Comparison of ENCODE assay signal across 16 cellular contexts in the genomic region with DNA sequence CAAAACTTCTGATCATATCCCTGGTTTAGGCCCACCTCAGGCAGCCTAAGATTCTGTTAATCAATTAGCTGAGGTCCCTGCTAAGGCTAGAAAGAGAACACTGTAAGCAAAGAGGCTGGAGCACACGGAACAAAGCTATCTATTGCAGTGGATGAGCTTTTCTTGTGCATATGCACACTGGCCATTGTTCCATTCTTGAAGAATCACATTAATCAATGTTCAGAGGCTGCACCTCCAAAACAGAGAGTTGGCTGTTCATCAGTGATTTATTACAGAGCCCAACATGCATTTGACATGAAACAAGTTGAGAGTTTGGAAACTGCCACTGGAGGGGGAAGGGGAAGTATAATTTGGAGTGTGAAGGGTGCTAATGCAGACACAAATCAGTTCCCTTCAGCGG.
"Had no signal": no experiment of that assay in that cellular context is flagged by ENCODE, and none has a peak within 500 bp of the region (broad histone marks: within the 10 kb centered on the region; RNA-seq: fewer than 3 reads in every experiment).

No MANE protein-coding gene starts in this region.

- H3K27ac Mint-ChIP-seq: activated naive CD4-positive, alpha-beta T cell treated with anti-CD3 and anti-CD28 coated beads for 36 hours; activated T-helper 17 cell treated with anti-CD3 and anti-CD28 coated beads, Interleukin-2, amount 50 U/mL, for 72 hours; natural killer cell treated with Interleukin-12 subunit alpha and Interleukin-12 subunit beta and Interleukin-15 and Interleukin-18, amount 100 ng/mL, for 72 hours; stimulated activated naive CD8-positive, alpha-beta T cell treated with anti-CD3 and anti-CD28 coated beads, Interleukin-15, amount 100 ng/mL, for 72 hours; T-helper 1 cell treated with Interleukin-12 subunit alpha and Interleukin-12 subunit beta and Interleukin-4 antibody, amounts not matched to agents 30 μg/mL and 1 μg/mL, for 36 hours had no signal

- H3K4me1 ChIP-seq: uterus had no signal

- H3K27me3 Mint-ChIP-seq: activated T-helper 17 cell treated with anti-CD3 and anti-CD28 coated beads, Interleukin-2, amount 50 U/mL, for 72 hours; natural killer cell treated with Interleukin-12 subunit alpha and Interleukin-12 subunit beta and Interleukin-15 and Interleukin-18, amount 100 ng/mL, for 72 hours; stimulated activated naive CD8-positive, alpha-beta T cell treated with anti-CD3 and anti-CD28 coated beads, Interleukin-15, amount 100 ng/mL, for 72 hours had no signal

- H3K4me3 ChIP-seq: coronary artery, uterus had no signal

- DNase-seq: activated CD4-positive, alpha-beta T cell treated with anti-CD3 and anti-CD28 coated beads, Interleukin-2, amount 50 U/mL, for 1 hour; activated CD4-positive, CD25-positive, alpha-beta regulatory T cell; activated naive CD4-positive, alpha-beta T cell treated with anti-CD3 and anti-CD28 coated beads for 36 hours; activated T-cell treated with anti-CD3 and anti-CD28 coated beads for 4 hours; caudate nucleus; effector memory CD4-positive, alpha-beta T cell; left cardiac atrium; stimulated activated CD4-positive, alpha-beta T cell treated with anti-CD3 and anti-CD28 coated beads, Interleukin-4, amount 100 ng/mL, for 1 hour; stimulated activated CD8-positive, alpha-beta memory T cell treated with anti-CD3 and anti-CD28 coated beads, Interleukin-4, amount 100 ng/mL, for 48 hours; stimulated activated naive CD8-positive, alpha-beta T cell treated with anti-CD3 and anti-CD28 coated beads, Interleukin-15, amount 100 ng/mL, for 72 hours; uterus had no signal

- H3K4me1 Mint-ChIP-seq: activated T-helper 17 cell treated with anti-CD3 and anti-CD28 coated beads, Interleukin-2, amount 50 U/mL, for 72 hours had no signal

- H3K27ac ChIP-seq: coronary artery, epithelial cell of prostate, uterus had no signal

- H3K36me3 ChIP-seq: uterus had no signal

- H3K27me3 ChIP-seq: uterus had no signal

- ATAC-seq: activated T-helper 17 cell treated with anti-CD3 and anti-CD28 coated beads, Interleukin-2, amount 50 U/mL, for 72 hours; left cardiac atrium; natural killer cell treated with Interleukin-12 subunit alpha and Interleukin-12 subunit beta and Interleukin-15 and Interleukin-18, amount 100 ng/mL, for 72 hours; stimulated activated naive CD8-positive, alpha-beta T cell treated with anti-CD3 and anti-CD28 coated beads, Interleukin-15, amount 100 ng/mL, for 72 hours had no signal

- H3K4me3 Mint-ChIP-seq: activated naive CD4-positive, alpha-beta T cell treated with anti-CD3 and anti-CD28 coated beads for 36 hours; activated T-helper 17 cell treated with anti-CD3 and anti-CD28 coated beads, Interleukin-2, amount 50 U/mL, for 72 hours; natural killer cell treated with Interleukin-12 subunit alpha and Interleukin-12 subunit beta and Interleukin-15 and Interleukin-18, amount 100 ng/mL, for 72 hours; stimulated activated naive CD8-positive, alpha-beta T cell treated with anti-CD3 and anti-CD28 coated beads, Interleukin-15, amount 100 ng/mL, for 72 hours; T-helper 1 cell treated with Interleukin-12 subunit alpha and Interleukin-12 subunit beta and Interleukin-4 antibody, amounts not matched to agents 30 μg/mL and 1 μg/mL, for 36 hours had no signal

- H3K9me3 ChIP-seq: uterus had no signal
